9 cellular contexts compared by ENCODE assay signal in the genomic region with DNA sequence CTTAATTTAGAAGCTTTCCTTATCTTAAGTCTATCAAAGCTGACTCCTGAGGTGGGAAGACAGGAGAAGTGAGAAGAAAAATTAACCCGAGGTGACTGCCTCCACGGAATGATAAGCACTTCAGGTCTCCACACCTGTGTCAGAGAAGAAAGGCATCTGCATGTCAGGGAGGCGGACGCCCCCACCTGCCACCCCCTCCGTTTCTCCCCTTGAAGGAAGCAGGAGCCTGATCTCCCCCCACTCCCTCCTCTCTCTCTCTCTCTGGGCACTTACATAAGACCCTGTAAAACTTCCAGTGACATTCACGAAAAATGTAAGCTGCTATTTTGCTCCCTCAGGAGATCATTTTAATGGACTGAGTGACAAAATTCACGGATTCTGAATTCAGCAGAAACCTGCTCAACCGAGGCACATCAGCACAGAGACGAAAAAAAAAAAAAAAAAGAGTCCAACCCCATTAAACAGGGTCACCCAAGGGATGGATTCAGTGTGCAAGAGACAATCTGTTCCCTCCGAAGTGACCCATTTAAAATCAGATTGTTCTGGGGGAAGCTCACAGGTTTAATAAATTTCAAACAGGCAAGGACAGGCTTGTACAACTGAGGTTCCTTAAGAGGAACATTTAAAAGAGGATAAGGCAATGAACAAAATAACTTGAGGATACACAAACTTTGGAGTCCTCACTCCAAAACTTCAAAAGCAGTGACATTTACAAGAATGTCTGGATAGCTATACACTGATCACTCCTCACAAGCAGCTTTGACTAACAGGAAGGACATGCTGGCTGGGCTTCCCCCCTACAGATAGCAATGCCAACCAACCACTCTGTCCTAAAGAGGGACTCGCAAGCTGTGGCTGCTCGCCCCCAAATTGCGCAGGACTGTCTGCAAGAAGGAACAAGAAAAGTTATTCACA. TPM values are rescaled to one million over a fixed set of nuclear protein-coding genes. Genes with fewer than 3 reads are reported as not detected.
DNase-seq lines count a peak whose midpoint lies in the region; ATAC-seq lines count a peak whose summit lies in the region.
"Had no signal": no experiment of that assay in that cellular context is flagged by ENCODE, and none has a peak within 500 bp of the region (broad histone marks: within the 10 kb centered on the region; RNA-seq: fewer than 3 reads in every experiment).

No MANE protein-coding gene starts in this region.

- no peaks in the 10 kb centered on the region for H3K9me3 Mint-ChIP-seq in activated CD4-positive, alpha-beta T cell treated with anti-CD3 and anti-CD28 coated beads for 36 hours (ENCODE audit: low read depth)
- H3K9me3 Mint-ChIP-seq in activated naive CD8-positive, alpha-beta T cell treated with anti-CD3 and anti-CD28 coated beads, Interleukin-2, amount 50 U/mL, for 24 hours: no peaks in the 10 kb centered on the region
- H3K9me3 Mint-ChIP-seq in immature natural killer cell: peaks cover 0 to 2% (median 0%) of the 10 kb centered on the region in 6 donors
- no peaks in the 10 kb centered on the region for H3K9me3 Mint-ChIP-seq in stimulated activated naive CD8-positive, alpha-beta T cell treated with anti-CD3 and anti-CD28 coated beads, Interleukin-15, Interleukin-2, amounts not matched to agents 100 ng/mL and 50 ng/mL, for 24 hours

- no peak for ATAC-seq in activated CD4-positive, alpha-beta T cell treated with anti-CD3 and anti-CD28 coated beads for 36 hours
- no peak for ATAC-seq in activated naive CD8-positive, alpha-beta T cell treated with anti-CD3 and anti-CD28 coated beads, Interleukin-2, amount 50 U/mL, for 24 hours

- peaks cover 61% of the 10 kb centered on the region for H3K27me3 Mint-ChIP-seq in activated CD4-positive, alpha-beta T cell treated with anti-CD3 and anti-CD28 coated beads for 36 hours
- H3K27me3 Mint-ChIP-seq in activated naive CD8-positive, alpha-beta T cell treated with anti-CD3 and anti-CD28 coated beads, Interleukin-2, amount 50 U/mL, for 24 hours: peaks cover 50% of the 10 kb centered on the region
- H3K27me3 Mint-ChIP-seq in immature natural killer cell (ENCODE audit: low read depth in 3 of 3): peaks cover 19 to 42% (median 20%) of the 10 kb centered on the region in 3 donors
- H3K27me3 Mint-ChIP-seq in stimulated activated naive CD8-positive, alpha-beta T cell treated with anti-CD3 and anti-CD28 coated beads, Interleukin-15, Interleukin-2, amounts not matched to agents 100 ng/mL and 50 ng/mL, for 24 hours: peaks cover 58% of the 10 kb centered on the region

- DNase-seq in activated CD4-positive, alpha-beta T cell treated with anti-CD3 and anti-CD28 coated beads for 36 hours: no peak
- DNase-seq in activated CD4-positive, alpha-beta T cell treated with anti-CD3 and anti-CD28 coated beads for 48 hours: no peak
- no peak for DNase-seq in activated naive CD8-positive, alpha-beta T cell treated with anti-CD3 and anti-CD28 coated beads, Interleukin-2, amount 50 U/mL, for 24 hours
- DNase-seq in immature natural killer cell (peak in 1 of 3 donors; percentile 36), NCI-H2227 (lab: John Stamatoyannopoulos, UW; ENCODE audit: unreplicated experiment) (no peak), HuH-7.5 (ENCODE audit: low spot score) (no peak), NCI-H446 treated with DMSO at 0.1 percent for 48 hours (lab: John Stamatoyannopoulos, UW) (no peak)
- DNase-seq: DND-41 had no signal

- POLR2A ChIA-PET in activated CD4-positive, alpha-beta T cell treated with anti-CD3 and anti-CD28 coated beads for 36 hours (lab: Charles Lee): no interaction called here

- H3K36me3 Mint-ChIP-seq in activated CD4-positive, alpha-beta T cell treated with anti-CD3 and anti-CD28 coated beads for 36 hours (ENCODE audit: low read depth): peaks cover 2% of the 10 kb centered on the region
- H3K36me3 Mint-ChIP-seq in activated naive CD8-positive, alpha-beta T cell treated with anti-CD3 and anti-CD28 coated beads, Interleukin-2, amount 50 U/mL, for 24 hours (ENCODE audit: low read depth): peaks cover 2% of the 10 kb centered on the region
- no peaks in the 10 kb centered on the region for H3K36me3 Mint-ChIP-seq in immature natural killer cell
- H3K36me3 Mint-ChIP-seq in stimulated activated naive CD8-positive, alpha-beta T cell treated with anti-CD3 and anti-CD28 coated beads, Interleukin-15, Interleukin-2, amounts not matched to agents 100 ng/mL and 50 ng/mL, for 24 hours (ENCODE audit: low read depth): no peaks in the 10 kb centered on the region

- intact Hi-C loops in activated CD4-positive, alpha-beta T cell treated with anti-CD3 and anti-CD28 coated beads for 36 hours (cut with DNase I, micrococcal nuclease): no loop called here

- H3K27ac Mint-ChIP-seq in activated CD4-positive, alpha-beta T cell treated with anti-CD3 and anti-CD28 coated beads for 36 hours: no peak overlapping the region
- no peak overlapping the region for H3K27ac Mint-ChIP-seq in activated naive CD8-positive, alpha-beta T cell treated with anti-CD3 and anti-CD28 coated beads, Interleukin-2, amount 50 U/mL, for 24 hours
- H3K27ac Mint-ChIP-seq in immature natural killer cell: peak overlapping the region in 2 of 6 donors; percentile 57 to 61
- H3K27ac Mint-ChIP-seq in stimulated activated naive CD8-positive, alpha-beta T cell treated with anti-CD3 and anti-CD28 coated beads, Interleukin-15, Interleukin-2, amounts not matched to agents 100 ng/mL and 50 ng/mL, for 24 hours: no peak overlapping the region

- H3K4me3 Mint-ChIP-seq in activated CD4-positive, alpha-beta T cell treated with anti-CD3 and anti-CD28 coated beads for 36 hours: peak overlapping the region; percentile 18
- H3K4me3 Mint-ChIP-seq in activated naive CD8-positive, alpha-beta T cell treated with anti-CD3 and anti-CD28 coated beads, Interleukin-2, amount 50 U/mL, for 24 hours: peak overlapping the region; percentile 69
- peak overlapping the region; percentile 78 to 87 (median 83) for H3K4me3 Mint-ChIP-seq in immature natural killer cell
- peak overlapping the region; percentile 71 for H3K4me3 Mint-ChIP-seq in stimulated activated naive CD8-positive, alpha-beta T cell treated with anti-CD3 and anti-CD28 coated beads, Interleukin-15, Interleukin-2, amounts not matched to agents 100 ng/mL and 50 ng/mL, for 24 hours

- CTCF ChIA-PET in activated CD4-positive, alpha-beta T cell treated with anti-CD3 and anti-CD28 coated beads for 36 hours (lab: Charles Lee): no interaction called here

- peaks cover 16% of the 10 kb centered on the region for H3K4me1 Mint-ChIP-seq in activated CD4-positive, alpha-beta T cell treated with anti-CD3 and anti-CD28 coated beads for 36 hours
- peaks cover 27% of the 10 kb centered on the region for H3K4me1 Mint-ChIP-seq in activated naive CD8-positive, alpha-beta T cell treated with anti-CD3 and anti-CD28 coated beads, Interleukin-2, amount 50 U/mL, for 24 hours
- peaks cover 38 to 48% of the 10 kb centered on the region in 2 donors for H3K4me1 Mint-ChIP-seq in immature natural killer cell
- H3K4me1 Mint-ChIP-seq in stimulated activated naive CD8-positive, alpha-beta T cell treated with anti-CD3 and anti-CD28 coated beads, Interleukin-15, Interleukin-2, amounts not matched to agents 100 ng/mL and 50 ng/mL, for 24 hours (ENCODE audit: low read depth): peaks cover 21% of the 10 kb centered on the region

RNA-seq across cellular contexts. Expression of a gene that starts 1.3 kb away (rescaled TPM):
- under 1 TPM; 0.39 to 0.57 TPM for total RNA-seq in activated CD4-positive, alpha-beta T cell treated with anti-CD3 and anti-CD28 coated beads for 36 hours
- polyA plus RNA-seq in immature natural killer cell: under 1 TPM in 2 of 3 donors, not detected in 1; 0.04 to 0.29 TPM

Comparison
In these comparisons a context has a peak if more than half of its experiments do, and no peak if none do; other contexts are left out.
1. H3K4me3 Mint-ChIP-seq: peak in every context shown above with its lines; median percentile 83 in immature natural killer cell; 71 in stimulated activated naive CD8-positive, alpha-beta T cell treated with anti-CD3 and anti-CD28 coated beads, Interleukin-15, Interleukin-2, amounts not matched to agents 100 ng/mL and 50 ng/mL, for 24 hours; 69 in activated naive CD8-positive, alpha-beta T cell treated with anti-CD3 and anti-CD28 coated beads, Interleukin-2, amount 50 U/mL, for 24 hours; 18 in activated CD4-positive, alpha-beta T cell treated with anti-CD3 and anti-CD28 coated beads for 36 hours.